14 cellular contexts compared by ENCODE assay signal in genomic region chr2:121565389-121566250, GRCh38. TPM values are rescaled to one million over a fixed set of nuclear protein-coding genes. Genes with fewer than 3 reads are reported as not detected.
DNase-seq lines count a peak whose midpoint lies in the region; ATAC-seq and TF ChIP-seq lines count a peak whose summit lies in the region.
"Had no signal": no experiment of that assay in that cellular context is flagged by ENCODE, and none has a peak within 500 bp of the region (broad histone marks: within the 10 kb centered on the region; RNA-seq: fewer than 3 reads in every experiment).

No MANE protein-coding gene starts in this region.

- ATAC-seq in stimulated activated naive CD8-positive, alpha-beta T cell treated with anti-CD3 and anti-CD28 coated beads, Interleukin-15, amount 100 ng/mL, for 72 hours = no peak
- no peak for ATAC-seq in stimulated activated naive CD8-positive, alpha-beta T cell treated with anti-CD3 and anti-CD28 coated beads, Interleukin-15, Interleukin-2, amounts not matched to agents 100 U/mL and 50 U/mL, for 24 hours
- peak; percentile 36 for ATAC-seq in upper lobe of right lung
- no peak for ATAC-seq in GM18870 (IDR thresholded peaks at IDR 0.05; ENCODE audit: unreplicated experiment)
- ATAC-seq in HG02970 (IDR thresholded peaks at IDR 0.05; ENCODE audit: low FRiP score, unreplicated experiment) = no peak

- H3K27ac ChIP-seq in liver (ENCODE audit: low read depth in 1 of 2, low read length in 2 of 2) = no peak overlapping the region
- no peak overlapping the region for H3K27ac ChIP-seq in upper lobe of right lung
- H3K27ac ChIP-seq: KMS-11 had no signal

- intact Hi-C loops in upper lobe of right lung (cut with DNase I) = no loop called here

- peaks cover 73% of the 10 kb centered on the region for H3K4me1 Mint-ChIP-seq in stimulated activated naive CD8-positive, alpha-beta T cell treated with anti-CD3 and anti-CD28 coated beads, Interleukin-15, amount 100 ng/mL, for 72 hours

- H3K4me1 ChIP-seq in adipocyte (ENCODE audit: control insufficient read depth, insufficient read depth, low read length) (peaks cover 40% of the 10 kb centered on the region), liver (ENCODE audit: control insufficient read depth in 4 of 4, insufficient read depth in 4 of 4, low read length in 3 of 4) (peaks cover 5 to 39% (median 14%) of the 10 kb centered on the region in 4 donors), upper lobe of right lung (peaks cover 14% of the 10 kb centered on the region)

- peaks cover 7 to 11% of the 10 kb centered on the region in 2 donors for H3K9me3 Mint-ChIP-seq in stimulated activated naive CD8-positive, alpha-beta T cell treated with anti-CD3 and anti-CD28 coated beads, Interleukin-15, amount 100 ng/mL, for 72 hours
- H3K9me3 Mint-ChIP-seq: HFFc6 had no signal

- DNase-seq in stimulated activated naive CD8-positive, alpha-beta T cell treated with anti-CD3 and anti-CD28 coated beads, Interleukin-15, amount 100 ng/mL, for 72 hours = no peak
- no peak for DNase-seq in stimulated activated naive CD8-positive, alpha-beta T cell treated with anti-CD3 and anti-CD28 coated beads, Interleukin-15, Interleukin-2, amounts not matched to agents 100 U/mL and 50 U/mL, for 24 hours
- DNase-seq in adipocyte (ENCODE audit: low read depth) = peak; percentile 25
- no peak for DNase-seq in upper lobe of right lung
- DNase-seq in HuH-7.5 (ENCODE audit: low spot score) = no peak
- DNase-seq: activated T-cell treated with anti-CD3 and anti-CD28 coated beads, Interleukin-2, amount 50 U/mL, for 48 hours; DMS79; HFFc6; stimulated activated CD8-positive, alpha-beta memory T cell treated with anti-CD3 and anti-CD28 coated beads, Interleukin-4, amount 100 ng/mL, for 48 hours had no signal

- H3K27me3 ChIP-seq in adipocyte (replicated peaks; ENCODE audit: control insufficient read depth, insufficient read depth, low read length) = no peaks in the 10 kb centered on the region
- no peaks in the 10 kb centered on the region for H3K27me3 ChIP-seq in liver (ENCODE audit: control insufficient read depth in 4 of 4, insufficient read depth in 4 of 4, low read length in 3 of 4)
- H3K27me3 ChIP-seq in upper lobe of right lung = no peaks in the 10 kb centered on the region

- H3K4me3 ChIP-seq in adipocyte (ENCODE audit: low read length) (no peak overlapping the region), liver (ENCODE audit: low read depth in 1 of 3, low read length in 3 of 3) (no peak overlapping the region), upper lobe of right lung (no peak overlapping the region)

- no peak for TF ChIP-seq RAD21 in liver (IDR thresholded peaks at IDR 0.05)

- TF ChIP-seq CTCF in liver (IDR thresholded peaks at IDR 0.05; ENCODE audit: low read depth, low read length, missing input control) (no peak), upper lobe of right lung (IDR thresholded peaks at IDR 0.05) (no peak)

- H3K36me3 ChIP-seq in adipocyte (ENCODE audit: control insufficient read depth, insufficient read depth, low read length, severe bottlenecking) (no peaks in the 10 kb centered on the region), liver (ENCODE audit: control insufficient read depth in 4 of 4, insufficient read depth in 3 of 4, low read depth in 1 of 4, low read length in 3 of 4) (no peaks in the 10 kb centered on the region), upper lobe of right lung (no peaks in the 10 kb centered on the region)

- 84% methylated on average over 5 of the region's 5 CpGs for WGBS in liver

- no peaks in the 10 kb centered on the region for H3K27me3 Mint-ChIP-seq in stimulated activated naive CD8-positive, alpha-beta T cell treated with anti-CD3 and anti-CD28 coated beads, Interleukin-15, amount 100 ng/mL, for 72 hours

- no peak overlapping the region for H3K9ac ChIP-seq in adipocyte (ENCODE audit: low read length)
- H3K9ac ChIP-seq in liver (ENCODE audit: low read depth in 1 of 2, low read length in 2 of 2) = no peak overlapping the region
- H3K9ac ChIP-seq: KMS-11 had no signal

- H3K9me3 ChIP-seq in adipocyte (ENCODE audit: control insufficient read depth, low read length) (no peaks in the 10 kb centered on the region), liver (ENCODE audit: control insufficient read depth in 4 of 4, low read length in 3 of 4) (no peaks in the 10 kb centered on the region), upper lobe of right lung (no peaks in the 10 kb centered on the region)

- peak overlapping the region; percentile 2 to 30 for H3K27ac Mint-ChIP-seq in stimulated activated naive CD8-positive, alpha-beta T cell treated with anti-CD3 and anti-CD28 coated beads, Interleukin-15, amount 100 ng/mL, for 72 hours
- H3K27ac Mint-ChIP-seq: HFFc6 had no signal

- no peak overlapping the region for H3K4me3 Mint-ChIP-seq in stimulated activated naive CD8-positive, alpha-beta T cell treated with anti-CD3 and anti-CD28 coated beads, Interleukin-15, amount 100 ng/mL, for 72 hours
- H3K4me3 Mint-ChIP-seq: HFFc6 had no signal

TF ChIP-seq in liver, 16 proteins besides CTCF, POLR2A, EP300 and RAD21:
- TF ChIP-seq RXRA (IDR thresholded peaks at IDR 0.05) (peak; percentile 26 to 42), FOXA2 (IDR thresholded peaks at IDR 0.05) (no peak)

RNA-seq across cellular contexts. Expression of gene RNU4ATAC, which starts 34.9 kb away (rescaled TPM):
- total RNA-seq in liver (not detected), upper lobe of right lung (not detected)
- 1 to 10 TPM in 1 of 2 donors, not detected in 1; 5.1 TPM for polyA plus RNA-seq in liver
- total RNA-seq: HFFc6 had no signal
- polyA plus RNA-seq: esophagus had no signal
